Comparison of ENCODE assay signal across 13 cellular contexts in genomic region chr11:22808559-22809197, GRCh38. TPM values are rescaled to one million over a fixed set of nuclear protein-coding genes. Genes with fewer than 3 reads are reported as not detected.
A peak's percentile ranks its signal among the peaks of the same experiment; 100 is the strongest.
DNase-seq lines count a peak whose midpoint lies in the region; ATAC-seq and TF ChIP-seq lines count a peak whose summit lies in the region.
"Had no signal": no experiment of that assay in that cellular context is flagged by ENCODE, and none has a peak within 500 bp of the region (broad histone marks: within the 10 kb centered on the region; RNA-seq: fewer than 3 reads in every experiment).

No MANE protein-coding gene starts in this region.

- no peaks in the 10 kb centered on the region for H3K4me1 ChIP-seq in colonic mucosa

- no peak overlapping the region for H3K4me3 ChIP-seq in colonic mucosa
- H3K4me3 ChIP-seq: tibial nerve had no signal

- peak; percentile 55 for DNase-seq in astrocyte of the hippocampus (ENCODE audit: low read depth, low spot score)
- DNase-seq in SKM-1 (lab: John Stamatoyannopoulos, UW; ENCODE audit: unreplicated experiment): no peak
- DNase-seq in activated effector memory CD4-positive, alpha-beta T cell treated with Interleukin-2 at 50 U/mL for 16 hours: no peak
- no peak for DNase-seq in NCI-H1694 (lab: John Stamatoyannopoulos, UW)
- DNase-seq in colonic mucosa: no peak
- DNase-seq: activated T-cell treated with anti-CD3 and anti-CD28 coated beads, Interleukin-2, amount 50 U/mL, for 1 hour; CD4-positive, alpha-beta T cell had no signal

- intact Hi-C loops in colonic mucosa (cut with DNase I): no loop called here

- H3K36me3 ChIP-seq in colonic mucosa: no peaks in the 10 kb centered on the region
- H3K36me3 ChIP-seq: tibial nerve had no signal

- peak; percentile 10 for ATAC-seq in GM18520 (IDR thresholded peaks at IDR 0.05; ENCODE audit: unreplicated experiment)
- peak; percentile 16 for ATAC-seq in GM21447 (IDR thresholded peaks at IDR 0.05; ENCODE audit: unreplicated experiment)
- peak; percentile 12 for ATAC-seq in HG03108 (IDR thresholded peaks at IDR 0.05; ENCODE audit: unreplicated experiment)

- no peak overlapping the region for H3K9ac ChIP-seq in colonic mucosa (ENCODE audit: low read depth in 2 of 2, low read length in 2 of 2)

- no peaks in the 10 kb centered on the region for H3K27me3 ChIP-seq in colonic mucosa
- H3K27me3 ChIP-seq: tibial nerve had no signal

- TF ChIP-seq CTCF in colonic mucosa (IDR thresholded peaks at IDR 0.05): no peak

- no peak overlapping the region for H3K27ac ChIP-seq in colonic mucosa

- H3K9me3 ChIP-seq in colonic mucosa: no peaks in the 10 kb centered on the region
- H3K9me3 ChIP-seq: tibial nerve had no signal

RNA-seq across cellular contexts. Expression of gene SVIP, which starts 20.9 kb away (rescaled TPM):
- 10 to 100 TPM; 20.6 to 30.0 TPM for total RNA-seq in colonic mucosa

RNA-seq across cellular contexts. Expression of gene CCDC179, which starts 51.6 kb away (rescaled TPM):
- total RNA-seq in colonic mucosa: not detected
- total RNA-seq: CD4-positive, alpha-beta T cell; fibroblast of lung; osteocyte; tibial nerve had no signal
